Comparison of ENCODE assay signal across 9 cellular contexts in genomic region chr7:127809285-127809702, GRCh38.
DNase-seq lines count a peak whose midpoint lies in the region; ATAC-seq and TF ChIP-seq lines count a peak whose summit lies in the region.
"Had no signal": no experiment of that assay in that cellular context is flagged by ENCODE, and none has a peak within 500 bp of the region (broad histone marks: within the 10 kb centered on the region; RNA-seq: fewer than 3 reads in every experiment).

No MANE protein-coding gene starts in this region.

- no peak for TF ChIP-seq CTCF in upper lobe of right lung (IDR thresholded peaks at IDR 0.05)

- no peak overlapping the region for H3K4me3 ChIP-seq in upper lobe of right lung
- no peak overlapping the region for H3K4me3 ChIP-seq in effector memory CD4-positive, alpha-beta T cell (ENCODE audit: insufficient read depth, low read depth, low read length, poor library complexity, severe bottlenecking)

- peak overlapping the region in 1 of 2 donors; percentile 20 for H3K27ac Mint-ChIP-seq in stimulated activated naive CD8-positive, alpha-beta T cell treated with anti-CD3 and anti-CD28 coated beads, Interleukin-15, amount 100 ng/mL, for 72 hours
- H3K27ac Mint-ChIP-seq in activated CD8-positive, alpha-beta memory T cell treated with anti-CD3 and anti-CD28 coated beads, Interleukin-2, amount 10 ng/mL, durations not matched to agents 7 days and 5 days: no peak overlapping the region

- H3K4me1 ChIP-seq in upper lobe of right lung: no peaks in the 10 kb centered on the region
- no peaks in the 10 kb centered on the region for H3K4me1 ChIP-seq in effector memory CD4-positive, alpha-beta T cell (ENCODE audit: control insufficient read depth, insufficient read depth, low read length, poor library complexity, severe bottlenecking)

- no peak overlapping the region for H3K4me3 Mint-ChIP-seq in stimulated activated naive CD8-positive, alpha-beta T cell treated with anti-CD3 and anti-CD28 coated beads, Interleukin-15, amount 100 ng/mL, for 72 hours
- H3K4me3 Mint-ChIP-seq in activated CD8-positive, alpha-beta memory T cell treated with anti-CD3 and anti-CD28 coated beads, Interleukin-2, amount 10 ng/mL, durations not matched to agents 7 days and 5 days: no peak overlapping the region

- intact Hi-C loops in upper lobe of right lung (cut with DNase I): no loop called here

- CTCF ChIA-PET in activated CD8-positive, alpha-beta memory T cell treated with anti-CD3 and anti-CD28 coated beads, Interleukin-2, amount 10 ng/mL, durations not matched to agents 7 days and 5 days (lab: Charles Lee): interaction anchor here (1.8 kb wide), 1 partner anchor 17 kb away, joined by 8 read pairs; no protein-coding TSS in a partner anchor

- H3K27me3 ChIP-seq in upper lobe of right lung: no peaks in the 10 kb centered on the region
- no peaks in the 10 kb centered on the region for H3K27me3 ChIP-seq in effector memory CD4-positive, alpha-beta T cell (replicated peaks; ENCODE audit: control insufficient read depth, insufficient read depth, low read length, poor library complexity, severe bottlenecking)

- no peak overlapping the region for H3K27ac ChIP-seq in upper lobe of right lung
- no peak overlapping the region for H3K27ac ChIP-seq in effector memory CD4-positive, alpha-beta T cell (ENCODE audit: insufficient read depth, low read length, poor library complexity, severe bottlenecking)

- ATAC-seq in stimulated activated naive CD8-positive, alpha-beta T cell treated with anti-CD3 and anti-CD28 coated beads, Interleukin-15, Interleukin-2, amounts not matched to agents 100 U/mL and 50 U/mL, for 24 hours: peak; percentile 72
- no peak for ATAC-seq in stimulated activated naive CD8-positive, alpha-beta T cell treated with anti-CD3 and anti-CD28 coated beads, Interleukin-15, amount 100 ng/mL, for 72 hours
- ATAC-seq in upper lobe of right lung: peak; percentile 13
- no peak for ATAC-seq in activated CD8-positive, alpha-beta memory T cell treated with anti-CD3 and anti-CD28 coated beads, Interleukin-2, amount 10 ng/mL, durations not matched to agents 7 days and 5 days

- DNase-seq in stimulated activated naive CD8-positive, alpha-beta T cell treated with anti-CD3 and anti-CD28 coated beads, Interleukin-15, Interleukin-2, amounts not matched to agents 100 U/mL and 50 U/mL, for 24 hours: no peak
- DNase-seq in stimulated activated naive CD8-positive, alpha-beta T cell treated with anti-CD3 and anti-CD28 coated beads, Interleukin-15, amount 100 ng/mL, for 72 hours: no peak
- peak; percentile 82 for DNase-seq in RPMI7951 (ENCODE audit: low read depth)
- peak; percentile 14 for DNase-seq in fibroblast of the conjunctiva (ENCODE audit: low read depth)
- DNase-seq in upper lobe of right lung: no peak
- no peak for DNase-seq in activated CD8-positive, alpha-beta memory T cell treated with anti-CD3 and anti-CD28 coated beads, Interleukin-2, amount 10 ng/mL, durations not matched to agents 7 days and 5 days
- no peak for DNase-seq in effector memory CD4-positive, alpha-beta T cell
- DNase-seq in NCI-H187 (lab: John Stamatoyannopoulos, UW): no peak
- DNase-seq: NCI-H1092 had no signal

- H3K27me3 Mint-ChIP-seq in stimulated activated naive CD8-positive, alpha-beta T cell treated with anti-CD3 and anti-CD28 coated beads, Interleukin-15, amount 100 ng/mL, for 72 hours: no peaks in the 10 kb centered on the region
- H3K27me3 Mint-ChIP-seq in activated CD8-positive, alpha-beta memory T cell treated with anti-CD3 and anti-CD28 coated beads, Interleukin-2, amount 10 ng/mL, durations not matched to agents 7 days and 5 days: no peaks in the 10 kb centered on the region

- H3K9me3 ChIP-seq in upper lobe of right lung: no peaks in the 10 kb centered on the region
- no peaks in the 10 kb centered on the region for H3K9me3 ChIP-seq in effector memory CD4-positive, alpha-beta T cell (ENCODE audit: control insufficient read depth, low read length)

- no peaks in the 10 kb centered on the region for H3K9me3 Mint-ChIP-seq in stimulated activated naive CD8-positive, alpha-beta T cell treated with anti-CD3 and anti-CD28 coated beads, Interleukin-15, amount 100 ng/mL, for 72 hours
- H3K9me3 Mint-ChIP-seq in activated CD8-positive, alpha-beta memory T cell treated with anti-CD3 and anti-CD28 coated beads, Interleukin-2, amount 10 ng/mL, durations not matched to agents 7 days and 5 days (ENCODE audit: low read depth): no peaks in the 10 kb centered on the region

- peaks cover 15% of the 10 kb centered on the region for H3K36me3 ChIP-seq in upper lobe of right lung
- H3K36me3 ChIP-seq in effector memory CD4-positive, alpha-beta T cell (ENCODE audit: control insufficient read depth, insufficient read depth, low read length): peaks cover 3% of the 10 kb centered on the region

- peaks cover 24% of the 10 kb centered on the region for H3K36me3 Mint-ChIP-seq in activated CD8-positive, alpha-beta memory T cell treated with anti-CD3 and anti-CD28 coated beads, Interleukin-2, amount 10 ng/mL, durations not matched to agents 7 days and 5 days

- H3K4me1 Mint-ChIP-seq in stimulated activated naive CD8-positive, alpha-beta T cell treated with anti-CD3 and anti-CD28 coated beads, Interleukin-15, amount 100 ng/mL, for 72 hours: peaks cover 23% of the 10 kb centered on the region
- peaks cover 14% of the 10 kb centered on the region for H3K4me1 Mint-ChIP-seq in activated CD8-positive, alpha-beta memory T cell treated with anti-CD3 and anti-CD28 coated beads, Interleukin-2, amount 10 ng/mL, durations not matched to agents 7 days and 5 days

Comparison
In these comparisons a context has a peak if more than half of its experiments do, and no peak if none do; other contexts are left out.
1. ATAC-seq: peak in stimulated activated naive CD8-positive, alpha-beta T cell treated with anti-CD3 and anti-CD28 coated beads, Interleukin-15, Interleukin-2, amounts not matched to agents 100 U/mL and 50 U/mL, for 24 hours (single experiment) and upper lobe of right lung (single experiment); none in stimulated activated naive CD8-positive, alpha-beta T cell treated with anti-CD3 and anti-CD28 coated beads, Interleukin-15, amount 100 ng/mL, for 72 hours (single experiment) and activated CD8-positive, alpha-beta memory T cell treated with anti-CD3 and anti-CD28 coated beads, Interleukin-2, amount 10 ng/mL, durations not matched to agents 7 days and 5 days (single experiment).
2. DNase-seq: peak in RPMI7951 (single experiment) and fibroblast of the conjunctiva (single experiment); none in stimulated activated naive CD8-positive, alpha-beta T cell treated with anti-CD3 and anti-CD28 coated beads, Interleukin-15, Interleukin-2, amounts not matched to agents 100 U/mL and 50 U/mL, for 24 hours (single experiment), stimulated activated naive CD8-positive, alpha-beta T cell treated with anti-CD3 and anti-CD28 coated beads, Interleukin-15, amount 100 ng/mL, for 72 hours (0 of 2), upper lobe of right lung (single experiment), activated CD8-positive, alpha-beta memory T cell treated with anti-CD3 and anti-CD28 coated beads, Interleukin-2, amount 10 ng/mL, durations not matched to agents 7 days and 5 days (single experiment), effector memory CD4-positive, alpha-beta T cell (0 of 3) and NCI-H187 (0 of 2).